In the genomic region with DNA sequence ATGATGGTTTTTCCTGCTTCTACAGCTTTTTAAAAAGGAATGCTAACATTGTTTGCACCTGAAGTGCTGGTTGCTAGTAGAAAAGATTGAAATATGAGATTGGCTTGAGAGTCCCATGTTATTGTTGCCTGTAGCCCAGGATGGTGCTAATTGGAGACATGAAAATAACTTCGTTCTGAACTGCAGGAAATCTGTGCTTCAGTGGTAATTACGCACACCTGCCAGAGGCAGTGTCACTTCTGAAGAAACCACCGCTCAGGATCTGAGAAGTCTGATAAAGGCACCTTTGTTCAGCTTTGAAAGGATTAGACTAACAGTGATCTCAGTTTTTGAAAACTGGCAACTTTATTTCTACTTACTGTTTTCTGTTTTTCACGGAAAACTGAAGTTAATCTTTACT, we compare ENCODE assay signal across 17 cellular contexts. TPM values are rescaled to one million over a fixed set of nuclear protein-coding genes. Genes with fewer than 3 reads are reported as not detected.
DNase-seq lines count a peak whose midpoint lies in the region; ATAC-seq and TF ChIP-seq lines count a peak whose summit lies in the region.
"Had no signal": no experiment of that assay in that cellular context is flagged by ENCODE, and none has a peak within 500 bp of the region (broad histone marks: within the 10 kb centered on the region; RNA-seq: fewer than 3 reads in every experiment).

No MANE protein-coding gene starts in this region.

- H3K4me1 Mint-ChIP-seq in endothelial cell (ENCODE audit: unreplicated experiment), result no peaks in the 10 kb centered on the region

- no peaks in the 10 kb centered on the region for H3K9me3 ChIP-seq in mucosa of descending colon
- H3K9me3 ChIP-seq: BLaER1 treated with 17β-estradiol and CSF1 and Interleukin-3, amounts not matched to agents 10 nM and 100 nM; SJSA1; upper lobe of right lung had no signal

- H3K4me3 ChIP-seq in mucosa of descending colon, result no peak overlapping the region
- H3K4me3 ChIP-seq: BLaER1 treated with 17β-estradiol and CSF1 and Interleukin-3, amounts not matched to agents 10 nM and 100 nM; SJSA1; upper lobe of right lung had no signal

- peak; percentile 47 for DNase-seq in DMS153 treated with DMSO at 0.1 percent for 48 hours (lab: John Stamatoyannopoulos, UW; ENCODE audit: unreplicated experiment)
- DNase-seq in NCI-H1417 (lab: John Stamatoyannopoulos, UW), result peak; percentile 24 to 90 (median 52)
- DNase-seq in NCI-H2196 (lab: John Stamatoyannopoulos, UW; ENCODE audit: unreplicated experiment), result peak; percentile 76
- DNase-seq in mucosa of descending colon, result no peak
- no peak for DNase-seq in HT-29 (ENCODE audit: low spot score)
- DNase-seq in anterior cingulate cortex (lab: John Stamatoyannopoulos, UW), result no peak
- no peak for DNase-seq in endothelial cell (ENCODE audit: low spot score)
- DNase-seq: activated CD4-positive, alpha-beta T cell treated with anti-CD3 and anti-CD28 coated beads for 48 hours; activated naive CD4-positive, alpha-beta T cell treated with anti-CD3 and anti-CD28 coated beads for 36 hours; activated T-cell treated with anti-CD3 and anti-CD28 coated beads, Interleukin-2, amount 50 U/mL, for 48 hours; amygdala; NCI-H2171 treated with DMSO at 0.1 percent for 48 hours; right cardiac atrium; upper lobe of right lung had no signal

- H3K27me3 Mint-ChIP-seq in endothelial cell (ENCODE audit: unreplicated experiment), result peaks cover 9% of the 10 kb centered on the region
- H3K27me3 Mint-ChIP-seq: dendritic cell treated with granulocyte-macrophage colony-stimulating factor and Interleukin-4, amounts not matched to agents 40 ng/mL and 50 ng/mL, for 4 days had no signal

- intact Hi-C loops in mucosa of descending colon (cut with DNase I, micrococcal nuclease), result no loop called here

- H3K4me3 Mint-ChIP-seq in endothelial cell (ENCODE audit: unreplicated experiment), result no peak overlapping the region
- H3K4me3 Mint-ChIP-seq: activated naive CD4-positive, alpha-beta T cell treated with anti-CD3 and anti-CD28 coated beads for 36 hours; dendritic cell treated with granulocyte-macrophage colony-stimulating factor and Interleukin-4, amounts not matched to agents 40 ng/mL and 50 ng/mL, for 4 days had no signal

- H3K27ac Mint-ChIP-seq in endothelial cell (ENCODE audit: unreplicated experiment), result no peak overlapping the region
- H3K27ac Mint-ChIP-seq: activated naive CD4-positive, alpha-beta T cell treated with anti-CD3 and anti-CD28 coated beads for 36 hours; dendritic cell treated with granulocyte-macrophage colony-stimulating factor and Interleukin-4, amounts not matched to agents 40 ng/mL and 50 ng/mL, for 4 days had no signal

- H3K9me3 Mint-ChIP-seq in endothelial cell (ENCODE audit: unreplicated experiment), result no peaks in the 10 kb centered on the region
- H3K9me3 Mint-ChIP-seq: activated naive CD4-positive, alpha-beta T cell treated with anti-CD3 and anti-CD28 coated beads for 36 hours; dendritic cell treated with granulocyte-macrophage colony-stimulating factor and Interleukin-4, amounts not matched to agents 40 ng/mL and 50 ng/mL, for 4 days had no signal

- H3K4me1 ChIP-seq in mucosa of descending colon (ENCODE audit: low read depth), result no peaks in the 10 kb centered on the region
- H3K4me1 ChIP-seq: BLaER1 treated with 17β-estradiol and CSF1 and Interleukin-3, amounts not matched to agents 10 nM and 100 nM; SJSA1; upper lobe of right lung had no signal

- ATAC-seq in mucosa of descending colon, result peak; percentile 73
- ATAC-seq: right cardiac atrium, upper lobe of right lung had no signal

- no peaks in the 10 kb centered on the region for H3K36me3 ChIP-seq in mucosa of descending colon (ENCODE audit: low read depth)

- no peak for TF ChIP-seq CTCF in mucosa of descending colon (IDR thresholded peaks at IDR 0.05)
- no peak for TF ChIP-seq CTCF in endothelial cell (IDR thresholded peaks at IDR 0.05; ENCODE audit: unreplicated experiment)

- peaks cover 12% of the 10 kb centered on the region for H3K36me3 Mint-ChIP-seq in endothelial cell (ENCODE audit: low read depth, unreplicated experiment)

RNA-seq across cellular contexts. Expression of a gene that starts 15.5 kb away (rescaled TPM):
- 10 to 100 TPM; 24.9 to 32.8 (median 30.5) TPM for total RNA-seq in mucosa of descending colon
- total RNA-seq in HT-29 (2014; rRNA removed; shearing (Covaris generic)), result 28.6 and 34.8 TPM in 2 replicates
- total RNA-seq in endothelial cell (ENCODE audit: unreplicated experiment), result 52.4 TPM

RNA-seq across cellular contexts. Expression of a gene that starts 25.7 kb away (rescaled TPM):
- total RNA-seq in mucosa of descending colon, result 1 to 10 TPM; 5.2 to 9.0 (median 6.2) TPM
- total RNA-seq in HT-29 (2014; rRNA removed; shearing (Covaris generic)), result 6.1 and 6.6 TPM in 2 replicates
- total RNA-seq in endothelial cell (ENCODE audit: unreplicated experiment), result 11.3 TPM

Comparison
In these comparisons a context has a peak if more than half of its experiments do, and no peak if none do; other contexts are left out.
1. DNase-seq: peak in DMS153 treated with DMSO at 0.1 percent for 48 hours (single experiment), NCI-H1417 (3 of 3) and NCI-H2196 (single experiment); none in mucosa of descending colon (0 of 3), HT-29 (single experiment), anterior cingulate cortex (0 of 58) and endothelial cell (single experiment).